Comparison of ENCODE assay signal across 9 cellular contexts in genomic region chr19:50328257-50329145, GRCh38. TPM values are rescaled to one million over a fixed set of nuclear protein-coding genes. Genes with fewer than 3 reads are reported as not detected.
DNase-seq lines count a peak whose midpoint lies in the region; ATAC-seq, FAIRE-seq and TF ChIP-seq lines count a peak whose summit lies in the region.
"Had no signal": no experiment of that assay in that cellular context is flagged by ENCODE, and none has a peak within 500 bp of the region (broad histone marks: within the 10 kb centered on the region; RNA-seq: fewer than 3 reads in every experiment).

No MANE protein-coding gene starts in this region.

- no peaks in the 10 kb centered on the region for H3K79me2 ChIP-seq in HepG2 (ENCODE audit: insufficient read depth, low read length)

- peaks cover 28% of the 10 kb centered on the region for H3K27me3 ChIP-seq in BJ (ENCODE audit: control insufficient read depth, insufficient read depth, low read length)
- no peaks in the 10 kb centered on the region for H3K27me3 ChIP-seq in HepG2 (ENCODE audit: control insufficient read depth in 1 of 2, insufficient read depth in 2 of 2, low read length in 2 of 2)
- peaks cover 7 to 75% of the 10 kb centered on the region in 2 donors for H3K27me3 ChIP-seq in tibial artery

- H3K4me1 Mint-ChIP-seq in activated CD4-positive, alpha-beta memory T cell treated with anti-CD3 and anti-CD28 coated beads for 36 hours (ENCODE audit: low read depth), result peaks cover 59% of the 10 kb centered on the region

- H3K36me3 Mint-ChIP-seq in activated CD4-positive, alpha-beta memory T cell treated with anti-CD3 and anti-CD28 coated beads for 36 hours, result peaks cover 17% of the 10 kb centered on the region

- TF ChIP-seq POLR2A in GM18505 (IDR thresholded peaks at IDR 0.05; ENCODE audit: borderline replicate concordance, extremely low read depth, insufficient read depth, insufficient read length) (no peak), HepG2 (IDR thresholded peaks at IDR 0.05; ENCODE audit: insufficient read depth in 1 of 2, low read depth in 2 of 2, low read length in 2 of 2) (no peak)

- H3K9me3 ChIP-seq in HepG2 (ENCODE audit: low read length), result no peaks in the 10 kb centered on the region
- H3K9me3 ChIP-seq in tibial artery, result no peaks in the 10 kb centered on the region

- H3K9ac ChIP-seq in HepG2 (ENCODE audit: insufficient read depth, low read depth, low read length), result peak overlapping the region; percentile 67
- H3K9ac ChIP-seq: KMS-11 had no signal

- intact Hi-C loops in activated CD4-positive, alpha-beta memory T cell treated with anti-CD3 and anti-CD28 coated beads for 36 hours (cut with micrococcal nuclease), result loop anchor here (1.0 to 10.0 kb wide), 6 partner anchors 19 to 651 kb away; partner anchors contain the start of genes PRMT1, VRK3 and ZNF473
- intact Hi-C loops in HepG2 (cut with micrococcal nuclease; ENCODE audit: unreplicated experiment), result loop anchor here (5.0 kb wide), 1 partner anchor 66 kb away; no protein-coding TSS in a partner anchor
- intact Hi-C loops in tibial artery (cut with DNase I; ENCODE audit: low total_unique reads), result no loop called here

- 4% methylated on average over 11 of the region's 141 CpGs for WGBS in HepG2 (ENCODE audit: low lambda C conversion rate)

- H3K36me3 ChIP-seq in BJ (ENCODE audit: control insufficient read depth, insufficient read depth, low read length) (no peaks in the 10 kb centered on the region), HepG2 (replicated peaks in 1 of 2; ENCODE audit: control insufficient read depth in 1 of 2, insufficient read depth in 2 of 2, low read length in 2 of 2) (peaks cover 0 to 2% of the 10 kb centered on the region in 2 experiments; a peak in 2 of 5 replicates), tibial artery (no peaks in the 10 kb centered on the region)

- DNase-seq in BJ (ENCODE audit: low read depth) (no peak), HepG2 (ENCODE audit: low spot score) (no peak), tibial artery (no peak), DMS153 treated with DMSO at 0.1 percent for 48 hours (lab: John Stamatoyannopoulos, UW; ENCODE audit: unreplicated experiment) (no peak)
- DNase-seq in activated CD4-positive, alpha-beta memory T cell treated with anti-CD3 and anti-CD28 coated beads for 36 hours, result peak; percentile 32

- no peak for TF ChIP-seq EP300 in HepG2 (IDR thresholded peaks at IDR 0.05; ENCODE audit: low read depth in 2 of 2, low read length in 2 of 2)
- no peak for TF ChIP-seq EP300 in HepG2 (CRISPR knock-in tag; IDR thresholded peaks at IDR 0.05; ENCODE audit: borderline replicate concordance)

- CTCF ChIA-PET in BJ (lab: Yijun Ruan, JAX), result interaction anchor here (0.7 kb wide), 1 partner anchor 42 kb away, joined by 5 read pairs; no protein-coding TSS in a partner anchor
- CTCF ChIA-PET in activated CD4-positive, alpha-beta memory T cell treated with anti-CD3 and anti-CD28 coated beads for 36 hours (lab: Charles Lee), result interaction anchor here (0.7 to 1.9 kb wide), 12 partner anchors 12 to 181 kb away, joined by 3 to 11 read pairs (median 4); partner anchors contain the start of gene NR1H2
- CTCF ChIA-PET in HepG2 (lab: Yijun Ruan, JAX; ENCODE audit: low intra/inter-chr PET ratio, low total read pairs), result no interaction called here

- H3K4me2 ChIP-seq in HepG2 (ENCODE audit: low read depth, low read length), result peak overlapping the region; percentile 85
- H3K4me2 ChIP-seq: KMS-11 had no signal

- peaks cover 46% of the 10 kb centered on the region for H3K27me3 Mint-ChIP-seq in activated CD4-positive, alpha-beta memory T cell treated with anti-CD3 and anti-CD28 coated beads for 36 hours

- H3K27ac Mint-ChIP-seq in activated CD4-positive, alpha-beta memory T cell treated with anti-CD3 and anti-CD28 coated beads for 36 hours, result no peak overlapping the region

- H3K27ac ChIP-seq in HepG2 (ENCODE audit: extremely low read length, insufficient read depth, low read length), result no peak overlapping the region
- H3K27ac ChIP-seq in tibial artery, result no peak overlapping the region
- H3K27ac ChIP-seq: KMS-11 had no signal

- H2AFZ ChIP-seq in HepG2 (ENCODE audit: low read length), result no peak overlapping the region

- TF ChIP-seq CTCF in BJ (IDR thresholded peaks at IDR 0.05; ENCODE audit: insufficient read depth, low read depth, low read length), result no peak
- TF ChIP-seq CTCF in HepG2 (CRISPR knock-in tag; IDR thresholded peaks at IDR 0.05), result peak; percentile 27; the same call in 1 of the 2 replicates
- no peak for TF ChIP-seq CTCF in tibial artery (IDR thresholded peaks at IDR 0.05)

- in situ Hi-C loops in HepG2 (cut with HindIII; ENCODE audit: extremely low pct_ligation_motif_present, low pct_unique_long_range_greater_than_20kb), result loop anchor here (5.0 kb wide), 1 partner anchor 66 kb away; no protein-coding TSS in a partner anchor

- peak overlapping the region; percentile 18 for H3K4me3 ChIP-seq in BJ (ENCODE audit: low read depth, low read length)
- H3K4me3 ChIP-seq in HepG2 (replicated peaks in 1 of 3; ENCODE audit: insufficient read depth in 1 of 3, low read depth in 2 of 3, low read length in 3 of 3), result peak overlapping the region; percentile 40 to 75 (median 63); a peak in 5 of 6 replicates
- H3K4me3 ChIP-seq in tibial artery, result peak overlapping the region; percentile 14 to 39

- peaks cover 7% of the 10 kb centered on the region; the same call in 1 of the 2 replicates for H4K20me1 ChIP-seq in HepG2 (ENCODE audit: insufficient read depth, low read length)

- H3K9me3 Mint-ChIP-seq in activated CD4-positive, alpha-beta memory T cell treated with anti-CD3 and anti-CD28 coated beads for 36 hours, result no peaks in the 10 kb centered on the region

- FAIRE-seq in HepG2 (lab: Jason Lieb, UNC), result no peak

- POLR2A ChIA-PET in BJ (lab: Charles Lee) (interaction anchor here (0.5 to 0.6 kb wide), 2 partner anchors 14 to 653 kb away, joined by 3 to 4 read pairs; no protein-coding TSS in a partner anchor), HepG2 (lab: Yijun Ruan, JAX) (interaction anchor here (0.6 to 1.7 kb wide), 18 partner anchors 9 to 476 kb away, joined by 3 to 10 read pairs (median 4); partner anchors contain the start of genes NR1H2 and POLD1)
- POLR2A ChIA-PET in activated CD4-positive, alpha-beta memory T cell treated with anti-CD3 and anti-CD28 coated beads for 36 hours (lab: Charles Lee), result interaction anchor here (1.2 kb wide), 1 partner anchor 24 kb away, joined by 3 read pairs; no protein-coding TSS in a partner anchor

- no peak for TF ChIP-seq RAD21 in HepG2 (CRISPR knock-in tag; IDR thresholded peaks at IDR 0.05)

- H3K4me3 Mint-ChIP-seq in activated CD4-positive, alpha-beta memory T cell treated with anti-CD3 and anti-CD28 coated beads for 36 hours, result no peak overlapping the region

- BruUV-seq in HepG2 (replicated peaks; lab: Mats Ljungman, UMichigan), result no TSS peak

- ATAC-seq in GM18505 (IDR thresholded peaks at IDR 0.05; ENCODE audit: unreplicated experiment) (peak; percentile 14), HG03159 (IDR thresholded peaks at IDR 0.05; ENCODE audit: unreplicated experiment) (peak; percentile 12), HepG2 (peak; percentile 4), GM18858 (IDR thresholded peaks at IDR 0.05; ENCODE audit: unreplicated experiment) (no peak)

- H3K4me1 ChIP-seq in HepG2 (ENCODE audit: insufficient read depth, low read length), result peaks cover 62% of the 10 kb centered on the region
- H3K4me1 ChIP-seq in tibial artery, result peaks cover 0 to 45% (median 27%) of the 10 kb centered on the region in 4 donors

RNA-seq across cellular contexts. Expression of gene KCNC3, which starts 0.7 kb away (rescaled TPM):
- 0.02 and 0.04 TPM in 2 replicates for polyA plus RNA-seq in BJ (2011; rRNA removed)
- 0.19 and 0.21 TPM in 2 replicates for polyA minus RNA-seq in BJ (2011; rRNA and poly(A)+ RNA removed)
- 1 to 10 TPM; 5.4 to 6.2 TPM for total RNA-seq in activated CD4-positive, alpha-beta memory T cell treated with anti-CD3 and anti-CD28 coated beads for 36 hours
- 0.24 and 0.29 TPM in 2 replicates for total RNA-seq in HepG2 (2016; rRNA removed; fragmentation: Illumina TruSeq; extraction: Trizol)
- 0.09 and 0.20 TPM in 2 replicates for total RNA-seq in HepG2 (2016; cell fraction: cytosol; rRNA removed; fragmentation: Illumina TruSeq; extraction: Trizol; ENCODE audit: low read depth)
- total RNA-seq in HepG2 (2016; cell fraction: insoluble cytoplasmic fraction; rRNA removed; fragmentation: Illumina TruSeq; extraction: Trizol), result 0.10 and 0.35 TPM in 2 replicates
- 0.34 TPM in 2 replicates for total RNA-seq in HepG2 (2016; cell fraction: membrane; rRNA removed; fragmentation: Illumina TruSeq; extraction: Trizol)
- 0.66 and 0.81 TPM in 2 replicates for total RNA-seq in HepG2 (2016; cell fraction: nucleus; rRNA removed; fragmentation: Illumina TruSeq; extraction: Trizol)
- polyA plus RNA-seq in HepG2 (2011; rRNA removed), result 1.6 and 1.7 TPM in 2 replicates
- polyA plus RNA-seq in HepG2 (2011; cell fraction: cytosol; rRNA removed), result 0.29 and 0.46 TPM in 2 replicates
- polyA plus RNA-seq in HepG2 (2011; cell fraction: nucleus; rRNA removed), result 13.3 and 15.9 TPM in 2 replicates
- polyA plus RNA-seq in HepG2 (2012), result 2.6 and 3.4 TPM in 2 replicates
- 0.17 and 0.27 TPM in 2 replicates for polyA plus RNA-seq in HepG2 (2016; cell fraction: cytosol; fragmentation: Illumina TruSeq; extraction: Trizol; ENCODE audit: low read depth)
- 1.1 and 1.3 TPM in 2 replicates for polyA plus RNA-seq in HepG2 (2016; cell fraction: insoluble cytoplasmic fraction; fragmentation: Illumina TruSeq; extraction: Trizol; ENCODE audit: low read depth)
- polyA plus RNA-seq in HepG2 (2016; cell fraction: membrane; fragmentation: Illumina TruSeq; extraction: Trizol; ENCODE audit: low read depth), result 0.78 and 1.2 TPM in 2 replicates
- 9.8 and 11.7 TPM in 2 replicates for polyA plus RNA-seq in HepG2 (2016; cell fraction: nucleus; fragmentation: Illumina TruSeq; extraction: Trizol; ENCODE audit: insufficient read depth, low read depth)
- 4.0 TPM in 1 of 2 replicates, not detected in the other for polyA minus RNA-seq in HepG2 (2011; rRNA and poly(A)+ RNA removed; ENCODE audit: low replicate concordance)
- polyA minus RNA-seq in HepG2 (2011; cell fraction: cytosol; rRNA and poly(A)+ RNA removed), result 0.62 and 0.79 TPM in 2 replicates
- polyA minus RNA-seq in HepG2 (2011; cell fraction: nucleus; rRNA and poly(A)+ RNA removed), result 4.2 and 4.6 TPM in 2 replicates

RNA-seq across cellular contexts. Expression of gene NAPSA, which starts 36.9 kb away (rescaled TPM):
- polyA plus RNA-seq in BJ (2011; rRNA removed) (0.32 and 0.38 TPM in 2 replicates), HepG2 (2011; rRNA removed) (not detected in 2 replicates)
- polyA minus RNA-seq in BJ (2011; rRNA and poly(A)+ RNA removed), result 0.09 TPM in 1 of 2 replicates, not detected in the other
- total RNA-seq in activated CD4-positive, alpha-beta memory T cell treated with anti-CD3 and anti-CD28 coated beads for 36 hours, result 10 to 100 TPM; 88.8 to 99.8 TPM
- total RNA-seq in HepG2 (2016; rRNA removed; fragmentation: Illumina TruSeq; extraction: Trizol), result not detected in 2 replicates
- total RNA-seq in HepG2 (2016; cell fraction: cytosol; rRNA removed; fragmentation: Illumina TruSeq; extraction: Trizol; ENCODE audit: low read depth), result not detected in 2 replicates
- not detected in 2 replicates for total RNA-seq in HepG2 (2016; cell fraction: insoluble cytoplasmic fraction; rRNA removed; fragmentation: Illumina TruSeq; extraction: Trizol)
- total RNA-seq in HepG2 (2016; cell fraction: membrane; rRNA removed; fragmentation: Illumina TruSeq; extraction: Trizol), result not detected in 2 replicates
- total RNA-seq in HepG2 (2016; cell fraction: nucleus; rRNA removed; fragmentation: Illumina TruSeq; extraction: Trizol), result not detected in 2 replicates
- not detected in 2 replicates for polyA plus RNA-seq in HepG2 (2011; cell fraction: cytosol; rRNA removed)
- 0.10 and 0.14 TPM in 2 replicates for polyA plus RNA-seq in HepG2 (2011; cell fraction: nucleus; rRNA removed)
- 0.05 and 0.16 TPM in 2 replicates for polyA plus RNA-seq in HepG2 (2012)
- not detected in 2 replicates for polyA plus RNA-seq in HepG2 (2016; cell fraction: cytosol; fragmentation: Illumina TruSeq; extraction: Trizol; ENCODE audit: low read depth)
- polyA plus RNA-seq in HepG2 (2016; cell fraction: insoluble cytoplasmic fraction; fragmentation: Illumina TruSeq; extraction: Trizol; ENCODE audit: low read depth), result not detected in 2 replicates
- not detected in 2 replicates for polyA plus RNA-seq in HepG2 (2016; cell fraction: membrane; fragmentation: Illumina TruSeq; extraction: Trizol; ENCODE audit: low read depth)
- polyA plus RNA-seq in HepG2 (2016; cell fraction: nucleus; fragmentation: Illumina TruSeq; extraction: Trizol; ENCODE audit: insufficient read depth, low read depth), result not detected in 2 replicates
- not detected in 2 replicates for polyA minus RNA-seq in HepG2 (2011; rRNA and poly(A)+ RNA removed; ENCODE audit: low replicate concordance)
- polyA minus RNA-seq in HepG2 (2011; cell fraction: cytosol; rRNA and poly(A)+ RNA removed), result not detected in 2 replicates
- not detected in 2 replicates for polyA minus RNA-seq in HepG2 (2011; cell fraction: nucleus; rRNA and poly(A)+ RNA removed)

RNA-seq across cellular contexts. Expression of gene NR1H2, which starts 47.8 kb away (rescaled TPM):
- 51.2 and 78.4 TPM in 2 replicates for polyA plus RNA-seq in BJ (2011; rRNA removed)
- polyA minus RNA-seq in BJ (2011; rRNA and poly(A)+ RNA removed), result 37.8 and 56.8 TPM in 2 replicates
- total RNA-seq in activated CD4-positive, alpha-beta memory T cell treated with anti-CD3 and anti-CD28 coated beads for 36 hours, result 10 to 100 TPM; 73.9 to 75.6 TPM
- 11.7 and 13.5 TPM in 2 replicates for total RNA-seq in HepG2 (2016; rRNA removed; fragmentation: Illumina TruSeq; extraction: Trizol)
- 1.7 and 2.8 TPM in 2 replicates for total RNA-seq in HepG2 (2016; cell fraction: cytosol; rRNA removed; fragmentation: Illumina TruSeq; extraction: Trizol; ENCODE audit: low read depth)
- 11.7 and 13.1 TPM in 2 replicates for total RNA-seq in HepG2 (2016; cell fraction: insoluble cytoplasmic fraction; rRNA removed; fragmentation: Illumina TruSeq; extraction: Trizol)
- 5.8 and 8.2 TPM in 2 replicates for total RNA-seq in HepG2 (2016; cell fraction: membrane; rRNA removed; fragmentation: Illumina TruSeq; extraction: Trizol)
- 7.5 and 8.1 TPM in 2 replicates for total RNA-seq in HepG2 (2016; cell fraction: nucleus; rRNA removed; fragmentation: Illumina TruSeq; extraction: Trizol)
- 10.3 and 15.9 TPM in 2 replicates for polyA plus RNA-seq in HepG2 (2011; rRNA removed)
- 10.6 and 16.6 TPM in 2 replicates for polyA plus RNA-seq in HepG2 (2011; cell fraction: cytosol; rRNA removed)
- polyA plus RNA-seq in HepG2 (2011; cell fraction: nucleus; rRNA removed), result 35.4 and 44.9 TPM in 2 replicates
- polyA plus RNA-seq in HepG2 (2012), result 8.7 and 11.8 TPM in 2 replicates
- 1.6 and 2.2 TPM in 2 replicates for polyA plus RNA-seq in HepG2 (2016; cell fraction: cytosol; fragmentation: Illumina TruSeq; extraction: Trizol; ENCODE audit: low read depth)
- polyA plus RNA-seq in HepG2 (2016; cell fraction: insoluble cytoplasmic fraction; fragmentation: Illumina TruSeq; extraction: Trizol; ENCODE audit: low read depth), result 12.2 and 13.2 TPM in 2 replicates
- polyA plus RNA-seq in HepG2 (2016; cell fraction: membrane; fragmentation: Illumina TruSeq; extraction: Trizol; ENCODE audit: low read depth), result 4.7 and 5.2 TPM in 2 replicates
- polyA plus RNA-seq in HepG2 (2016; cell fraction: nucleus; fragmentation: Illumina TruSeq; extraction: Trizol; ENCODE audit: insufficient read depth, low read depth), result 17.3 and 19.8 TPM in 2 replicates
- 20.5 and 64.7 TPM in 2 replicates for polyA minus RNA-seq in HepG2 (2011; rRNA and poly(A)+ RNA removed; ENCODE audit: low replicate concordance)
- 7.3 and 8.6 TPM in 2 replicates for polyA minus RNA-seq in HepG2 (2011; cell fraction: cytosol; rRNA and poly(A)+ RNA removed)
- polyA minus RNA-seq in HepG2 (2011; cell fraction: nucleus; rRNA and poly(A)+ RNA removed), result 14.4 and 16.1 TPM in 2 replicates

RNA-seq across cellular contexts. Expression of gene POLD1, which starts 55.6 kb away (rescaled TPM):
- polyA plus RNA-seq in BJ (2011; rRNA removed) (4.7 and 10.8 TPM in 2 replicates), HepG2 (2011; rRNA removed) (17.4 and 18.6 TPM in 2 replicates)
- 16.5 and 17.0 TPM in 2 replicates for polyA minus RNA-seq in BJ (2011; rRNA and poly(A)+ RNA removed)
- 100 to 1,000 TPM; 190 to 191 TPM for total RNA-seq in activated CD4-positive, alpha-beta memory T cell treated with anti-CD3 and anti-CD28 coated beads for 36 hours
- total RNA-seq in HepG2 (2016; rRNA removed; fragmentation: Illumina TruSeq; extraction: Trizol), result 39.5 and 54.0 TPM in 2 replicates
- 15.4 and 20.6 TPM in 2 replicates for total RNA-seq in HepG2 (2016; cell fraction: cytosol; rRNA removed; fragmentation: Illumina TruSeq; extraction: Trizol; ENCODE audit: low read depth)
- 36.3 and 68.3 TPM in 2 replicates for total RNA-seq in HepG2 (2016; cell fraction: insoluble cytoplasmic fraction; rRNA removed; fragmentation: Illumina TruSeq; extraction: Trizol)
- total RNA-seq in HepG2 (2016; cell fraction: membrane; rRNA removed; fragmentation: Illumina TruSeq; extraction: Trizol), result 13.4 and 21.6 TPM in 2 replicates
- 45.6 and 51.7 TPM in 2 replicates for total RNA-seq in HepG2 (2016; cell fraction: nucleus; rRNA removed; fragmentation: Illumina TruSeq; extraction: Trizol)
- 8.8 and 21.4 TPM in 2 replicates for polyA plus RNA-seq in HepG2 (2011; cell fraction: cytosol; rRNA removed)
- 130 and 225 TPM in 2 replicates for polyA plus RNA-seq in HepG2 (2011; cell fraction: nucleus; rRNA removed)
- 15.4 and 19.9 TPM in 2 replicates for polyA plus RNA-seq in HepG2 (2012)
- polyA plus RNA-seq in HepG2 (2016; cell fraction: cytosol; fragmentation: Illumina TruSeq; extraction: Trizol; ENCODE audit: low read depth), result 6.4 and 7.1 TPM in 2 replicates
- 26.1 and 31.2 TPM in 2 replicates for polyA plus RNA-seq in HepG2 (2016; cell fraction: insoluble cytoplasmic fraction; fragmentation: Illumina TruSeq; extraction: Trizol; ENCODE audit: low read depth)
- polyA plus RNA-seq in HepG2 (2016; cell fraction: membrane; fragmentation: Illumina TruSeq; extraction: Trizol; ENCODE audit: low read depth), result 9.7 and 12.0 TPM in 2 replicates
- polyA plus RNA-seq in HepG2 (2016; cell fraction: nucleus; fragmentation: Illumina TruSeq; extraction: Trizol; ENCODE audit: insufficient read depth, low read depth), result 109 and 111 TPM in 2 replicates
- 74.3 and 134 TPM in 2 replicates for polyA minus RNA-seq in HepG2 (2011; rRNA and poly(A)+ RNA removed; ENCODE audit: low replicate concordance)
- polyA minus RNA-seq in HepG2 (2011; cell fraction: cytosol; rRNA and poly(A)+ RNA removed), result 24.6 and 41.4 TPM in 2 replicates
- polyA minus RNA-seq in HepG2 (2011; cell fraction: nucleus; rRNA and poly(A)+ RNA removed), result 12.1 and 19.6 TPM in 2 replicates

Comparison
In these comparisons a context has a peak if more than half of its experiments do, and no peak if none do; other contexts are left out.
1. RNA of gene NAPSA, which starts 36.9 kb away (total RNA-seq): 88.8 to 99.8 TPM in activated CD4-positive, alpha-beta memory T cell treated with anti-CD3 and anti-CD28 coated beads for 36 hours; not detected in HepG2; every median in the first group is over 10 times any median in the second.
2. Peak in every context shown above with its lines, with median percentiles within 50 percentile points of each other: H3K4me3 ChIP-seq.